ENCODE assay signal across 1 cellular context in genomic region chr3:100073049-100073422, GRCh38.
A peak's percentile ranks its signal among the peaks of the same experiment; 100 is the strongest.
TF ChIP-seq lines count a peak whose summit lies in the region.

No MANE protein-coding gene starts in this region.

TF ChIP-seq in GM12878, 131 proteins besides CTCF, POLR2A, EP300 and RAD21 (continued from another document):
- TF ChIP-seq ZBTB40 (IDR thresholded peaks at IDR 0.05; ENCODE audit: borderline replicate concordance): peak; percentile 85
- TF ChIP-seq TARDBP (IDR thresholded peaks at IDR 0.05; ENCODE audit: borderline replicate concordance): no peak
- no peak for TF ChIP-seq BCL11A (IDR thresholded peaks at IDR 0.05; ENCODE audit: low read depth, low read length)
